ENCODE assay signal across 2 cellular contexts in the genomic region with DNA sequence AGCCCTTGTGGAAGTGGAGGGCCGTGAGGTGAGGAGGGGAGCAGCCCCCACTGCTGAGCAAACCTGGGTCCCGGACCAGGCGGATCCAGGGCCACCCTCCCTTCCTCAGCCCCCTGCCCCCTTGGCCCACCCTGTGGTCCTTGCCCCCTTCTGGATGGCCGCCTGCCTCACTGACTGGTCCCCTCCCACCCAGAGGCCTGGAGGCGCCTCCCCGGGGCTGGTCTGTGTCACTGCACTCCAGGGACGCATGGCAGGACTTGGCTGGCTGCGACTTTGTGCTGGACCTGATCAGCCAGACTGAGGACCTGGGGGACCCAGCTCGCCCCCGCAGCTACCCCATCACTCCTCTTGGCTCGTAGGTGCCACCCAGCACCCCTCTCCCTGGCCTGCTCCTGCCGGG.
TF ChIP-seq lines count a peak whose summit lies in the region.

No MANE protein-coding gene starts in this region.

TF ChIP-seq in IMR-90, 13 proteins besides CTCF, POLR2A, EP300 and RAD21:
- TF ChIP-seq RCOR1 (IDR thresholded peaks at IDR 0.05; ENCODE audit: insufficient replicate concordance, low read length) (no peak), MAZ (IDR thresholded peaks at IDR 0.05; ENCODE audit: borderline replicate concordance, low read depth, low read length) (no peak), NFE2L2 (IDR thresholded peaks at IDR 0.05; ENCODE audit: low read depth, low read length) (no peak), CEBPB (IDR thresholded peaks at IDR 0.05; ENCODE audit: low read depth, low read length) (no peak), FOS (IDR thresholded peaks at IDR 0.05; ENCODE audit: low read depth, low read length) (no peak), BHLHE40 (IDR thresholded peaks at IDR 0.05; ENCODE audit: low read depth, low read length) (no peak), RFX5 (IDR thresholded peaks at IDR 0.05; ENCODE audit: low read depth, low read length) (no peak), MXI1 (IDR thresholded peaks at IDR 0.05; ENCODE audit: borderline replicate concordance, low read depth, low read length) (no peak), CHD1 (IDR thresholded peaks at IDR 0.05; ENCODE audit: low read depth, low read length) (no peak), MAFK (IDR thresholded peaks at IDR 0.05; ENCODE audit: low read depth, low read length) (no peak), SMC3 (IDR thresholded peaks at IDR 0.05; ENCODE audit: low read depth, low read length) (no peak; the same call in 1 of the 2 replicates)
- TF ChIP-seq, protein P1, sequence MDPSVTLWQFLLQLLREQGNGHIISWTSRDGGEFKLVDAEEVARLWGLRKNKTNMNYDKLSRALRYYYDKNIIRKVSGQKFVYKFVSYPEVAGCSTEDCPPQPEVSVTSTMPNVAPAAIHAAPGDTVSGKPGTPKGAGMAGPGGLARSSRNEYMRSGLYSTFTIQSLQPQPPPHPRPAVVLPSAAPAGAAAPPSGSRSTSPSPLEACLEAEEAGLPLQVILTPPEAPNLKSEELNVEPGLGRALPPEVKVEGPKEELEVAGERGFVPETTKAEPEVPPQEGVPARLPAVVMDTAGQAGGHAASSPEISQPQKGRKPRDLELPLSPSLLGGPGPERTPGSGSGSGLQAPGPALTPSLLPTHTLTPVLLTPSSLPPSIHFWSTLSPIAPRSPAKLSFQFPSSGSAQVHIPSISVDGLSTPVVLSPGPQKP (IDR thresholded peaks at IDR 0.05; ENCODE audit: borderline replicate concordance, low read depth, low read length), result no peak

TF ChIP-seq in GM12878, 131 proteins besides CTCF, POLR2A, EP300 and RAD21:
- TF ChIP-seq ATF7 (IDR thresholded peaks at IDR 0.05; ENCODE audit: low read depth) (no peak), KLF5 (IDR thresholded peaks at IDR 0.05; ENCODE audit: partially characterized antibody) (no peak), SMARCA5 (IDR thresholded peaks at IDR 0.05) (no peak), TCF12 (IDR thresholded peaks at IDR 0.05; ENCODE audit: low read depth, low read length) (no peak)
- TF ChIP-seq, protein P2, sequence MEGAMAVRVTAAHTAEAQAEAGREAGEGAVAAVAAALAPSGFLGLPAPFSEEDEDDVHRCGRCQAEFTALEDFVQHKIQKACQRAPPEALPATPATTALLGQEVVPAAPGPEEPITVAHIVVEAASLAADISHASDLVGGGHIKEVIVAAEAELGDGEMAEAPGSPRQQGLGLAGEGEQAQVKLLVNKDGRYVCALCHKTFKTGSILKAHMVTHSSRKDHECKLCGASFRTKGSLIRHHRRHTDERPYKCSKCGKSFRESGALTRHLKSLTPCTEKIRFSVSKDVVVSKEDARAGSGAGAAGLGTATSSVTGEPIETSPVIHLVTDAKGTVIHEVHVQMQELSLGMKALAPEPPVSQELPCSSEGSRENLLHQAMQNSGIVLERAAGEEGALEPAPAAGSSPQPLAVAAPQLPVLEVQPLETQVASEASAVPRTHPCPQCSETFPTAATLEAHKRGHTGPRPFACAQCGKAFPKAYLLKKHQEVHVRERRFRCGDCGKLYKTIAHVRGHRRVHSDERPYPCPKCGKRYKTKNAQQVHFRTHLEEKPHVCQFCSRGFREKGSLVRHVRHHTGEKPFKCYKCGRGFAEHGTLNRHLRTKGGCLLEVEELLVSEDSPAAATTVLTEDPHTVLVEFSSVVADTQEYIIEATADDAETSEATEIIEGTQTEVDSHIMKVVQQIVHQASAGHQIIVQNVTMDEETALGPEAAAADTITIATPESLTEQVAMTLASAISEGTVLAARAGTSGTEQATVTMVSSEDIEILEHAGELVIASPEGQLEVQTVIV (IDR thresholded peaks at IDR 0.05; ENCODE audit: borderline replicate concordance, partially characterized antibody), result no peak
